In the genomic region with DNA sequence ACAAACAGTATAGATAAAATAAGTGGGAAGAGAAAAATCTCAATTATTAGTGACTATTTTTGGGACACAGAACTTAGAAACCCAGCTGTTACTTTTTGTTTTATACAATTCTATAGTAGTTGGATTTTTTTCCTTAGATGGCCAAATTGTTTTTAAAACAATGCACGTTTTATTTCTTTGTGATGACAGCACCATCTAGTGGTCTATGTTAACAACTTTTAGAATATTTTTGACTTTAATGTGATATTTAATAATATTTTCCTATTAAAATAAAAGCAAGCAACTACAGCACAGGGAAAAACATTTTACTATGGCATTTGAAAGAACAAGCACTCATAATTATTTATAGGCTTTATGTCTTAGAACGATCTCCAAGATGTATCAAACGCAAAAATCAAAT, we compare ENCODE assay signal across 10 cellular contexts. TPM values are rescaled to one million over a fixed set of nuclear protein-coding genes. Genes with fewer than 3 reads are reported as not detected.
DNase-seq lines count a peak whose midpoint lies in the region; ATAC-seq and TF ChIP-seq lines count a peak whose summit lies in the region.
"Had no signal": no experiment of that assay in that cellular context is flagged by ENCODE, and none has a peak within 500 bp of the region (broad histone marks: within the 10 kb centered on the region; RNA-seq: fewer than 3 reads in every experiment).

No MANE protein-coding gene starts in this region.

- WGBS in upper lobe of left lung, 2 donors, result 51 to 56% methylated on average over 3 of the region's 3 CpGs

- POLR2A ChIA-PET in Panc1 (lab: Charles Lee), result no interaction called here

- TF ChIP-seq CTCF in natural killer cell (IDR thresholded peaks at IDR 0.05) (peak; percentile 57), Panc1 (IDR thresholded peaks at IDR 0.05) (peak; percentile 16; the same call in 1 of the 2 replicates), upper lobe of left lung (IDR thresholded peaks at IDR 0.05) (no peak)

- H3K4me1 Mint-ChIP-seq in natural killer cell, result no peaks in the 10 kb centered on the region
- no peaks in the 10 kb centered on the region for H3K4me1 Mint-ChIP-seq in natural killer cell treated with Interleukin-12 subunit alpha and Interleukin-12 subunit beta and Interleukin-15 and Interleukin-18, amount 100 ng/mL, for 72 hours (ENCODE audit: low read depth in 2 of 2)

- peaks cover 0 to 4% of the 10 kb centered on the region in 2 donors for H3K27me3 Mint-ChIP-seq in natural killer cell (ENCODE audit: low read depth in 2 of 2)
- peaks cover 7 to 10% of the 10 kb centered on the region in 2 donors for H3K27me3 Mint-ChIP-seq in natural killer cell treated with Interleukin-12 subunit alpha and Interleukin-12 subunit beta and Interleukin-15 and Interleukin-18, amount 100 ng/mL, for 72 hours

- H3K36me3 Mint-ChIP-seq in natural killer cell, result no peaks in the 10 kb centered on the region
- peaks cover 4% of the 10 kb centered on the region for H3K36me3 Mint-ChIP-seq in natural killer cell treated with Interleukin-12 subunit alpha and Interleukin-12 subunit beta and Interleukin-15 and Interleukin-18, amount 100 ng/mL, for 72 hours

- no peak for TF ChIP-seq EP300 in upper lobe of left lung (IDR thresholded peaks at IDR 0.05)

- CTCF ChIA-PET in Panc1 (lab: Charles Lee), result no interaction called here

- no TSS peak for BruUV-seq in Panc1 (replicated peaks; lab: Mats Ljungman, UMichigan)

- DNase-seq in natural killer cell, result no peak
- DNase-seq in natural killer cell treated with Interleukin-12 subunit alpha and Interleukin-12 subunit beta and Interleukin-15 and Interleukin-18, amount 100 ng/mL, for 72 hours (ENCODE audit: low spot score), result no peak
- no peak for DNase-seq in Panc1 (ENCODE audit: low read depth, low spot score)
- peak; percentile 10 for DNase-seq in fibroblast of the conjunctiva (ENCODE audit: low read depth)
- no peak for DNase-seq in upper lobe of left lung
- no peak for DNase-seq in NCI-H1092 (lab: John Stamatoyannopoulos, UW)
- no peak for DNase-seq in NCI-H2029 (lab: John Stamatoyannopoulos, UW)
- DNase-seq: MV-4-11 had no signal

- H3K4me1 ChIP-seq in Panc1 (ENCODE audit: control insufficient read depth, insufficient read depth, low read length) (no peaks in the 10 kb centered on the region), upper lobe of left lung (no peaks in the 10 kb centered on the region)

- no peak for ATAC-seq in natural killer cell
- ATAC-seq in natural killer cell treated with Interleukin-12 subunit alpha and Interleukin-12 subunit beta and Interleukin-15 and Interleukin-18, amount 100 ng/mL, for 72 hours, result no peak
- no peak for ATAC-seq in Panc1
- ATAC-seq in upper lobe of left lung (ENCODE audit: low FRiP score in 2 of 2), result no peak
- ATAC-seq in GM19023 (IDR thresholded peaks at IDR 0.05; ENCODE audit: unreplicated experiment), result no peak

- H3K27ac ChIP-seq in Panc1 (ENCODE audit: low read length) (no peak overlapping the region), upper lobe of left lung (no peak overlapping the region)

- in situ Hi-C loops in Panc1 (cut with HindIII; ENCODE audit: low pct_unique_long_range_greater_than_20kb, low sequenced_read_pairs), result no loop called here

- no peak overlapping the region for H3K4me3 Mint-ChIP-seq in natural killer cell
- no peak overlapping the region for H3K4me3 Mint-ChIP-seq in natural killer cell treated with Interleukin-12 subunit alpha and Interleukin-12 subunit beta and Interleukin-15 and Interleukin-18, amount 100 ng/mL, for 72 hours

- H3K27ac Mint-ChIP-seq in natural killer cell, result no peak overlapping the region
- no peak overlapping the region for H3K27ac Mint-ChIP-seq in natural killer cell treated with Interleukin-12 subunit alpha and Interleukin-12 subunit beta and Interleukin-15 and Interleukin-18, amount 100 ng/mL, for 72 hours

- intact Hi-C loops in natural killer cell (cut with micrococcal nuclease), result loop anchor here (5.0 kb wide), 1 partner anchor 1196 kb away; no protein-coding TSS in a partner anchor
- intact Hi-C loops in Panc1 (cut with micrococcal nuclease; ENCODE audit: unreplicated experiment), result loop anchor here (5.0 kb wide), 1 partner anchor 1196 kb away; no protein-coding TSS in a partner anchor

- H3K4me3 ChIP-seq in Panc1 (ENCODE audit: low read depth in 2 of 2, low read length in 2 of 2) (no peak overlapping the region), upper lobe of left lung (no peak overlapping the region)

- H3K27me3 ChIP-seq in Panc1 (ENCODE audit: control insufficient read depth, insufficient read depth, low read length) (no peaks in the 10 kb centered on the region), upper lobe of left lung (no peaks in the 10 kb centered on the region)

- H3K9me3 Mint-ChIP-seq in natural killer cell, result peaks cover 0 to 4% of the 10 kb centered on the region in 2 donors
- peaks cover 4% of the 10 kb centered on the region for H3K9me3 Mint-ChIP-seq in natural killer cell treated with Interleukin-12 subunit alpha and Interleukin-12 subunit beta and Interleukin-15 and Interleukin-18, amount 100 ng/mL, for 72 hours

- TF ChIP-seq POLR2A in upper lobe of left lung (IDR thresholded peaks at IDR 0.05), result no peak

- H3K9me3 ChIP-seq in Panc1 (ENCODE audit: control insufficient read depth, insufficient read depth, low read depth, low read length) (no peaks in the 10 kb centered on the region), upper lobe of left lung (peaks cover 0 to 5% (median 1%) of the 10 kb centered on the region in 4 donors)

- H3K36me3 ChIP-seq in Panc1 (ENCODE audit: control insufficient read depth, insufficient read depth, low read length), result no peaks in the 10 kb centered on the region
- H3K36me3 ChIP-seq in upper lobe of left lung, result no peaks in the 10 kb centered on the region

RNA-seq across cellular contexts. Expression of a gene that starts 5.6 kb away (rescaled TPM):
- total RNA-seq in natural killer cell (not detected), Panc1 (2021; ENCODE audit: unreplicated experiment) (not detected), upper lobe of left lung (1 to 10 TPM in 1 of 6 donors, under 1 TPM in 3, not detected in 2; 0.11 to 1.7 (median 0.54) TPM)
- not detected for total RNA-seq in natural killer cell treated with Interleukin-12 subunit alpha and Interleukin-12 subunit beta and Interleukin-15 and Interleukin-18, amount 100 ng/mL, for 72 hours
- polyA plus RNA-seq in Panc1 (2012; ENCODE audit: insufficient read length), result not detected
- total RNA-seq: skeletal muscle tissue had no signal

Comparison
In these comparisons a context has a peak if more than half of its experiments do, and no peak if none do; other contexts are left out.
1. CTCF ChIP-seq: peak in natural killer cell (single experiment) and Panc1 (single experiment); none in upper lobe of left lung (0 of 6).